In genomic region chr7:117986645-117987269, GRCh38 we compare ENCODE assay signal across 25 cellular contexts.
"Had no signal": no experiment of that assay in that cellular context is flagged by ENCODE, and none has a peak within 500 bp of the region (broad histone marks: within the 10 kb centered on the region; RNA-seq: fewer than 3 reads in every experiment).

No MANE protein-coding gene starts in this region.

- H3K4me1 ChIP-seq: esophagus muscularis mucosa, stomach, thyroid gland, upper lobe of left lung had no signal

- H3K27ac ChIP-seq: esophagus muscularis mucosa, stomach, thyroid gland, upper lobe of left lung had no signal

- DNase-seq: activated CD4-positive, alpha-beta memory T cell treated with anti-CD3 and anti-CD28 coated beads, Interleukin-2, amount 10 ng/mL, durations not matched to agents 7 days and 5 days; activated CD4-positive, alpha-beta T cell treated with anti-CD3 and anti-CD28 coated beads, Interleukin-2, amount 10 ng/mL, durations not matched to agents 24 days and 14 days; activated CD4-positive, CD25-positive, alpha-beta regulatory T cell treated with anti-CD3 and anti-CD28 coated beads, Interleukin-2, amount 50 U/mL, for 72 hours; activated CD8-positive, alpha-beta memory T cell treated with anti-CD3 and anti-CD28 coated beads, Interleukin-2, amount 50 U/mL, for 48 hours; activated gamma-delta T cell; activated naive CD4-positive, alpha-beta T cell treated with anti-CD3 and anti-CD28 coated beads, Interleukin-2, amount 10 ng/mL, durations not matched to agents 7 days and 5 days; activated naive CD8-positive, alpha-beta T cell treated with anti-CD3 and anti-CD28 coated beads, Interleukin-2, amount 10 ng/mL, durations not matched to agents 7 days and 5 days; activated T-cell treated with anti-CD3 and anti-CD28 coated beads, Interleukin-2, amount 50 U/mL, for 24 hours; amygdala; dermis blood vessel endothelial cell; effector CD4-positive, alpha-beta T cell; head of caudate nucleus; kidney glomerular epithelial cell; mesenchymal stem cell; naive thymus-derived CD8-positive, alpha-beta T cell; stimulated activated CD4-positive, alpha-beta T cell treated with anti-CD3 and anti-CD28 coated beads, Interleukin-15, amount 100 ng/mL, for 24 hours; stimulated activated CD4-positive, alpha-beta T cell treated with anti-CD3 and anti-CD28 coated beads, Interleukin-2, amount 100 ng/mL, for 24 hours; stimulated activated naive B cell treated with anti-CD40 and anti-IgM and Interleukin-4, amounts not matched to agents 10 μg/mL and 1 μg/mL and 100 μg/mL, for 72 hours; stomach; T-helper 2 cell; thyroid gland; upper lobe of left lung had no signal

- H3K9me3 ChIP-seq: esophagus muscularis mucosa, stomach, thyroid gland, upper lobe of left lung had no signal

- H3K27me3 ChIP-seq: esophagus muscularis mucosa, stomach, thyroid gland, upper lobe of left lung had no signal

- ATAC-seq: naive thymus-derived CD8-positive, alpha-beta T cell; stimulated activated naive B cell treated with anti-CD40 and anti-IgM and Interleukin-4, amounts not matched to agents 10 μg/mL and 1 μg/mL and 100 μg/mL, for 72 hours had no signal

- H3K36me3 ChIP-seq: esophagus muscularis mucosa, stomach, thyroid gland, upper lobe of left lung had no signal

- FAIRE-seq: bronchial epithelial cell, colon had no signal

- H3K4me3 ChIP-seq: esophagus muscularis mucosa, stomach, thyroid gland, upper lobe of left lung had no signal
